In genomic region chr19:33778089-33778791, GRCh38 we compare ENCODE assay signal across 8 cellular contexts. TPM values are rescaled to one million over a fixed set of nuclear protein-coding genes. Genes with fewer than 3 reads are reported as not detected.
DNase-seq lines count a peak whose midpoint lies in the region; ATAC-seq and TF ChIP-seq lines count a peak whose summit lies in the region.

No MANE protein-coding gene starts in this region.

- no peak overlapping the region for H3K4me3 Mint-ChIP-seq in CD4-positive, CD25-positive, alpha-beta regulatory T cell
- H3K4me3 Mint-ChIP-seq in natural killer cell = no peak overlapping the region

- peaks cover 0 to 7% (median 1%) of the 10 kb centered on the region in 4 donors for H3K4me1 Mint-ChIP-seq in CD4-positive, CD25-positive, alpha-beta regulatory T cell
- peaks cover 0 to 21% of the 10 kb centered on the region in 2 donors for H3K4me1 Mint-ChIP-seq in natural killer cell

- H3K27me3 ChIP-seq in CD4-positive, CD25-positive, alpha-beta regulatory T cell (ENCODE audit: control insufficient read depth, insufficient read depth, low read length) = peaks cover 2% of the 10 kb centered on the region
- H3K27me3 ChIP-seq in esophagus squamous epithelium = peaks cover 0 to 75% (median 0%) of the 10 kb centered on the region in 4 donors

- H3K9me3 ChIP-seq in CD4-positive, CD25-positive, alpha-beta regulatory T cell (ENCODE audit: control insufficient read depth in 2 of 2, low read length in 2 of 2) = no peaks in the 10 kb centered on the region
- no peaks in the 10 kb centered on the region for H3K9me3 ChIP-seq in esophagus squamous epithelium

- H3K4me3 ChIP-seq in CD4-positive, CD25-positive, alpha-beta regulatory T cell (ENCODE audit: low read depth, low read length) = no peak overlapping the region
- peak overlapping the region in 1 of 4 donors; percentile 42 for H3K4me3 ChIP-seq in esophagus squamous epithelium

- peak; percentile 90 to 93 for ATAC-seq in CD4-positive, CD25-positive, alpha-beta regulatory T cell (ENCODE audit: low read depth in 2 of 2)
- ATAC-seq in GM19438 (IDR thresholded peaks at IDR 0.05; ENCODE audit: low read depth, unreplicated experiment) = peak; percentile 83
- ATAC-seq in natural killer cell = peak; percentile 92 to 100 (median 99)

- TF ChIP-seq CTCF in esophagus squamous epithelium (IDR thresholded peaks at IDR 0.05) = peak in 5 of 6 experiments; percentile 100
- peak; percentile 100 for TF ChIP-seq CTCF in natural killer cell (IDR thresholded peaks at IDR 0.05)

- TF ChIP-seq POLR2A in esophagus squamous epithelium (IDR thresholded peaks at IDR 0.05) = no peak

- H3K36me3 ChIP-seq in CD4-positive, CD25-positive, alpha-beta regulatory T cell (ENCODE audit: control insufficient read depth, insufficient read depth, low read length) = no peaks in the 10 kb centered on the region
- H3K36me3 ChIP-seq in esophagus squamous epithelium = no peaks in the 10 kb centered on the region

- no peak overlapping the region for H3K27ac ChIP-seq in CD4-positive, CD25-positive, alpha-beta regulatory T cell (ENCODE audit: insufficient read depth, low read length, poor library complexity, severe bottlenecking)
- H3K27ac ChIP-seq in esophagus squamous epithelium = no peak overlapping the region

- 16% methylated on average over 27 of the region's 49 CpGs; no CpG with 5 or more reads in 1 of the 2 donors for WGBS in esophagus squamous epithelium, 2 donors

- no peaks in the 10 kb centered on the region for H3K4me1 ChIP-seq in CD4-positive, CD25-positive, alpha-beta regulatory T cell (ENCODE audit: control insufficient read depth, insufficient read depth, low read length, poor library complexity, severe bottlenecking)
- peaks cover 0 to 23% (median 10%) of the 10 kb centered on the region in 3 donors for H3K4me1 ChIP-seq in esophagus squamous epithelium

- H3K36me3 Mint-ChIP-seq in CD4-positive, CD25-positive, alpha-beta regulatory T cell = no peaks in the 10 kb centered on the region
- no peaks in the 10 kb centered on the region for H3K36me3 Mint-ChIP-seq in natural killer cell

- H3K9me3 Mint-ChIP-seq in CD4-positive, CD25-positive, alpha-beta regulatory T cell = peaks cover 0 to 3% (median 0%) of the 10 kb centered on the region in 7 donors
- H3K9me3 Mint-ChIP-seq in natural killer cell = no peaks in the 10 kb centered on the region

- intact Hi-C loops in esophagus squamous epithelium (cut with DNase I) (loop anchor here (2.0 to 5.0 kb wide), 2 partner anchors 219 to 319 kb away; no protein-coding TSS in a partner anchor), natural killer cell (cut with micrococcal nuclease) (loop anchor here (5.0 kb wide), 1 partner anchor 369 kb away; no protein-coding TSS in a partner anchor)

- H3K27ac Mint-ChIP-seq in CD4-positive, CD25-positive, alpha-beta regulatory T cell = peak overlapping the region in 1 of 3 donors; percentile 52
- no peak overlapping the region for H3K27ac Mint-ChIP-seq in natural killer cell

- H3K27me3 Mint-ChIP-seq in CD4-positive, CD25-positive, alpha-beta regulatory T cell = peaks cover 13% of the 10 kb centered on the region
- peaks cover 30% of the 10 kb centered on the region in 2 donors for H3K27me3 Mint-ChIP-seq in natural killer cell (ENCODE audit: low read depth in 2 of 2)

- DNase-seq in CD4-positive, CD25-positive, alpha-beta regulatory T cell = peak; percentile 62 to 82 (median 75)
- DNase-seq in HT1080 (ENCODE audit: low read depth) (peak; percentile 59), OCI-M1 (lab: John Stamatoyannopoulos, UW) (peak; percentile 92), activated T-cell treated with anti-CD3 and anti-CD28 coated beads for 48 hours (ENCODE audit: low read depth) (peak; percentile 86), esophagus squamous epithelium (lab: John Stamatoyannopoulos, UW) (no peak), natural killer cell (peak; percentile 81)
- peak; percentile 72 for DNase-seq in stimulated activated naive CD4-positive, alpha-beta T cell treated with Interleukin-2 at 50 U/mL for 16 hours (lab: John Stamatoyannopoulos, UW)

RNA-seq across cellular contexts. Expression of gene KCTD15, which starts 18.4 kb away (rescaled TPM):
- total RNA-seq in CD4-positive, CD25-positive, alpha-beta regulatory T cell = 1.3 TPM
- under 1 TPM in 3 of 4 donors, not detected in 1; 0.28 to 0.88 (median 0.55) TPM for polyA plus RNA-seq in CD4-positive, CD25-positive, alpha-beta regulatory T cell
- total RNA-seq in HT1080 (2014; rRNA removed; shearing (Covaris generic)) = 47.9 and 58.5 TPM in 2 replicates
- 31.3 and 44.1 TPM in 2 replicates for polyA plus RNA-seq in HT1080 (2015; cell fraction: cytosol; rRNA removed)
- polyA plus RNA-seq in HT1080 (2015; cell fraction: nucleus; rRNA removed) = 84.1 and 125 TPM in 2 replicates
- total RNA-seq in esophagus squamous epithelium (10 to 100 TPM; 53.6 to 89.1 (median 72.5) TPM), natural killer cell (1 to 10 TPM in 2 of 3 donors, under 1 TPM in 1; 0.59 to 4.7 (median 1.4) TPM)
